18 cellular contexts compared by ENCODE assay signal in the genomic region with DNA sequence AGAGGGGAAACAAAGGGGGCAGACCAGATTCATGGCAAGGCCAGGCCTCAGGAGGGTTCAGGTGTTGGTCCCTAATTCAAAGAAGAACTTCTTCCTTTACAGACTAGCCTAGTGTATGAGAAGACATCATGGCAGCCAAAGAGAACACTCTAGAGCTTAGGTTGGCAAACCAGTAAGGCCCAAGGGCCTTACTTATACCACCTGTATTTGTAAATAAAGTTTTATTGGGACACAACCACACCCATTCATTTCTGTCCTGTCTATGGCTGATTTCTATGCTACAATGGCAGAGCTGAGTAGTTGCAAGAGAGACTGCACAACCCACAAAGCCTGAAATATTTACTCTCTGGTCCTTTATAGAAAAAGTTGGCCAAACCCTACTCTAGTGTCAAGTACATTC.
"Had no signal": no experiment of that assay in that cellular context is flagged by ENCODE, and none has a peak within 500 bp of the region (broad histone marks: within the 10 kb centered on the region; RNA-seq: fewer than 3 reads in every experiment).

No MANE protein-coding gene starts in this region.

- H3K9me3 Mint-ChIP-seq: activated CD4-positive, alpha-beta T cell treated with anti-CD3 and anti-CD28 coated beads, Interleukin-2, amount 10 ng/mL, durations not matched to agents 7 days and 5 days; activated naive CD8-positive, alpha-beta T cell treated with anti-CD3 and anti-CD28 coated beads, Interleukin-2, amount 50 U/mL, for 24 hours; activated T-helper 1 cell treated with anti-CD3 and anti-CD28 coated beads, Interleukin-12 subunit alpha, Interleukin-12 subunit beta, Interleukin-2, Interleukin-4 antibody, amounts not matched to agents 30 ng/mL and 10 ng/mL and 1 ng/mL, durations not matched to agents 14 hours and 24 hours and 36 hours; dendritic cell treated with granulocyte-macrophage colony-stimulating factor and Interleukin-4, amounts not matched to agents 40 ng/mL and 50 ng/mL, for 4 days; nephron had no signal

- H3K4me3 Mint-ChIP-seq: activated CD4-positive, alpha-beta T cell treated with anti-CD3 and anti-CD28 coated beads, Interleukin-2, amount 10 ng/mL, durations not matched to agents 7 days and 5 days; activated naive CD8-positive, alpha-beta T cell treated with anti-CD3 and anti-CD28 coated beads, Interleukin-2, amount 50 U/mL, for 24 hours; activated T-helper 1 cell treated with anti-CD3 and anti-CD28 coated beads, Interleukin-12 subunit alpha, Interleukin-12 subunit beta, Interleukin-2, Interleukin-4 antibody, amounts not matched to agents 30 ng/mL and 10 ng/mL and 1 ng/mL, durations not matched to agents 14 hours and 24 hours and 36 hours; dendritic cell treated with granulocyte-macrophage colony-stimulating factor and Interleukin-4, amounts not matched to agents 40 ng/mL and 50 ng/mL, for 4 days; nephron had no signal

- H3K27ac Mint-ChIP-seq: activated CD4-positive, alpha-beta T cell treated with anti-CD3 and anti-CD28 coated beads, Interleukin-2, amount 10 ng/mL, durations not matched to agents 7 days and 5 days; activated naive CD8-positive, alpha-beta T cell treated with anti-CD3 and anti-CD28 coated beads, Interleukin-2, amount 50 U/mL, for 24 hours; dendritic cell treated with granulocyte-macrophage colony-stimulating factor and Interleukin-4, amounts not matched to agents 40 ng/mL and 50 ng/mL, for 4 days had no signal

- H3K36me3 ChIP-seq: ascending aorta, stomach had no signal

- H3K27ac ChIP-seq: ascending aorta, epithelial cell of prostate, heart right ventricle, testis had no signal

- ATAC-seq: activated naive CD8-positive, alpha-beta T cell treated with anti-CD3 and anti-CD28 coated beads, Interleukin-2, amount 50 U/mL, for 24 hours; heart right ventricle; left cardiac atrium; right cardiac atrium had no signal

- H3K4me3 ChIP-seq: ascending aorta, heart right ventricle, lung, stomach, testis had no signal

- H3K9me3 ChIP-seq: ascending aorta, heart right ventricle, stomach, testis had no signal

- DNase-seq: activated CD4-positive, alpha-beta T cell treated with anti-CD3 and anti-CD28 coated beads, Interleukin-2, amount 10 ng/mL, durations not matched to agents 7 days and 5 days; activated CD8-positive, alpha-beta memory T cell treated with anti-CD3 and anti-CD28 coated beads for 24 hours; activated naive CD4-positive, alpha-beta T cell; activated naive CD8-positive, alpha-beta T cell treated with anti-CD3 and anti-CD28 coated beads, Interleukin-2, amount 50 U/mL, for 24 hours; effector memory CD4-positive, alpha-beta T cell; heart right ventricle; left cardiac atrium; occipital lobe; right cardiac atrium; stomach; T-helper 2 cell; testis had no signal

- H3K27me3 ChIP-seq: ascending aorta, heart right ventricle, stomach, testis had no signal

- H3K27me3 Mint-ChIP-seq: activated CD4-positive, alpha-beta T cell treated with anti-CD3 and anti-CD28 coated beads, Interleukin-2, amount 10 ng/mL, durations not matched to agents 7 days and 5 days; activated naive CD8-positive, alpha-beta T cell treated with anti-CD3 and anti-CD28 coated beads, Interleukin-2, amount 50 U/mL, for 24 hours; dendritic cell treated with granulocyte-macrophage colony-stimulating factor and Interleukin-4, amounts not matched to agents 40 ng/mL and 50 ng/mL, for 4 days had no signal
